Comparison of ENCODE assay signal across 9 cellular contexts in genomic region chr15:66004618-66005262, GRCh38.
DNase-seq lines count a peak whose midpoint lies in the region; ATAC-seq lines count a peak whose summit lies in the region.
"Had no signal": no experiment of that assay in that cellular context is flagged by ENCODE, and none has a peak within 500 bp of the region (broad histone marks: within the 10 kb centered on the region; RNA-seq: fewer than 3 reads in every experiment).

No MANE protein-coding gene starts in this region.

- peaks cover 22% of the 10 kb centered on the region for H3K4me1 ChIP-seq in adipocyte (ENCODE audit: control insufficient read depth, insufficient read depth, low read length)

- H3K9me3 ChIP-seq in adipocyte (ENCODE audit: control insufficient read depth, low read length), result no peaks in the 10 kb centered on the region

- ATAC-seq in GM21723 (IDR thresholded peaks at IDR 0.05; ENCODE audit: unreplicated experiment) (no peak), HG02763 (IDR thresholded peaks at IDR 0.05; ENCODE audit: unreplicated experiment) (no peak)

- H3K4me3 ChIP-seq in adipocyte (ENCODE audit: low read length), result no peak overlapping the region

- DNase-seq in EH (ENCODE audit: low read depth) (peak; percentile 49), HuH-7.5 (ENCODE audit: low spot score) (peak; percentile 88), adipocyte (ENCODE audit: low read depth) (peak; percentile 45), left kidney (ENCODE audit: low read depth, low spot score) (peak; percentile 87), NCI-H524 (lab: John Stamatoyannopoulos, UW) (no peak), cardiac septum (ENCODE audit: low spot score) (no peak)
- DNase-seq: NCI-H1105 treated with DMSO at 0.1 percent for 48 hours had no signal

- H3K36me3 ChIP-seq in adipocyte (ENCODE audit: control insufficient read depth, insufficient read depth, low read length, severe bottlenecking), result no peaks in the 10 kb centered on the region

- peaks cover 38% of the 10 kb centered on the region for H3K27me3 ChIP-seq in adipocyte (replicated peaks; ENCODE audit: control insufficient read depth, insufficient read depth, low read length)

- H3K9ac ChIP-seq in adipocyte (ENCODE audit: low read length), result no peak overlapping the region

- intact Hi-C loops in cardiac septum (cut with DNase I), result no loop called here

Comparison
In these comparisons a context has a peak if more than half of its experiments do, and no peak if none do; other contexts are left out.
1. DNase-seq: peak in EH (single experiment), HuH-7.5 (single experiment), adipocyte (single experiment) and left kidney (single experiment); none in NCI-H524 (0 of 2) and cardiac septum (single experiment).